In genomic region chr1:151611832-151612505, GRCh38 we compare ENCODE assay signal across 1 cellular context.
A peak's percentile ranks its signal among the peaks of the same experiment; 100 is the strongest.
TF ChIP-seq lines count a peak whose summit lies in the region.

Gene SNX27 (plus strand): TSS chr1:151612050. CDS start chr1:151612202, 152 bp downstream.

TF ChIP-seq in K562, 482 proteins besides CTCF, POLR2A, EP300 and RAD21 (continued from another document and continues in another):
- TF ChIP-seq, protein P1, sequence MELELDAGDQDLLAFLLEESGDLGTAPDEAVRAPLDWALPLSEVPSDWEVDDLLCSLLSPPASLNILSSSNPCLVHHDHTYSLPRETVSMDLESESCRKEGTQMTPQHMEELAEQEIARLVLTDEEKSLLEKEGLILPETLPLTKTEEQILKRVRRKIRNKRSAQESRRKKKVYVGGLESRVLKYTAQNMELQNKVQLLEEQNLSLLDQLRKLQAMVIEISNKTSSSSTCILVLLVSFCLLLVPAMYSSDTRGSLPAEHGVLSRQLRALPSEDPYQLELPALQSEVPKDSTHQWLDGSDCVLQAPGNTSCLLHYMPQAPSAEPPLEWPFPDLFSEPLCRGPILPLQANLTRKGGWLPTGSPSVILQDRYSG (tag; conservative IDR thresholded peaks at IDR 0.05; ENCODE audit: low read depth), result no peak
- no peak for TF ChIP-seq CBX3 (IDR thresholded peaks at IDR 0.05; ENCODE audit: borderline replicate concordance in 1 of 2, low read length in 2 of 2)
- TF ChIP-seq ZNF143 (CRISPR knock-in tag; IDR thresholded peaks at IDR 0.05), result peak; percentile 96
- peak; percentile 67; the same call in 1 of the 2 replicates for TF ChIP-seq ZNF431 (CRISPR knock-in tag; IDR thresholded peaks at IDR 0.05)
- TF ChIP-seq RUNX1 (IDR thresholded peaks at IDR 0.05; ENCODE audit: low read depth), result no peak
- TF ChIP-seq UBTF (IDR thresholded peaks at IDR 0.05; ENCODE audit: borderline replicate concordance in 1 of 2, low read depth in 2 of 2, low read length in 2 of 2), result 0 out of 4 replicates have a peak, but pooled peaks of 1 of the 2 experiments have one; percentile 22
- TF ChIP-seq TEAD1 (CRISPR knock-in tag; IDR thresholded peaks at IDR 0.05), result peak; percentile 11 to 59; a peak in 1 of 4 replicates
- TF ChIP-seq RBFOX2 (IDR thresholded peaks at IDR 0.05; ENCODE audit: low read depth, low read length), result peak; percentile 80
- peak; percentile 92 to 93 for TF ChIP-seq SIX5 (IDR thresholded peaks at IDR 0.05; ENCODE audit: borderline replicate concordance in 1 of 2, insufficient read depth in 1 of 2, low read depth in 1 of 2, low read length in 2 of 2)
- no peak for TF ChIP-seq ZNF140 (CRISPR knock-in tag; IDR thresholded peaks at IDR 0.05)
- peak; percentile 59; the same call in 1 of the 2 replicates for TF ChIP-seq NR2C2 (CRISPR knock-in tag; IDR thresholded peaks at IDR 0.05)
- TF ChIP-seq NR2C2 (tag; IDR thresholded peaks at IDR 0.05), result peak; percentile 98
- peak; percentile 75 for TF ChIP-seq KDM5B (IDR thresholded peaks at IDR 0.05; ENCODE audit: insufficient replicate concordance, low read depth, low read length)
- peak; percentile 87 for TF ChIP-seq NR2C1 (IDR thresholded peaks at IDR 0.05)
- TF ChIP-seq NR2C1 (tag; IDR thresholded peaks at IDR 0.05), result peak; percentile 96
- peak; percentile 29; the same call in 1 of the 2 replicates for TF ChIP-seq ESRRA (IDR thresholded peaks at IDR 0.05; ENCODE audit: borderline replicate concordance, low read depth)
- peak; percentile 74; the same call in 1 of the 2 replicates for TF ChIP-seq CTBP1 (IDR thresholded peaks at IDR 0.05; ENCODE audit: borderline replicate concordance)
- TF ChIP-seq, protein P2, sequence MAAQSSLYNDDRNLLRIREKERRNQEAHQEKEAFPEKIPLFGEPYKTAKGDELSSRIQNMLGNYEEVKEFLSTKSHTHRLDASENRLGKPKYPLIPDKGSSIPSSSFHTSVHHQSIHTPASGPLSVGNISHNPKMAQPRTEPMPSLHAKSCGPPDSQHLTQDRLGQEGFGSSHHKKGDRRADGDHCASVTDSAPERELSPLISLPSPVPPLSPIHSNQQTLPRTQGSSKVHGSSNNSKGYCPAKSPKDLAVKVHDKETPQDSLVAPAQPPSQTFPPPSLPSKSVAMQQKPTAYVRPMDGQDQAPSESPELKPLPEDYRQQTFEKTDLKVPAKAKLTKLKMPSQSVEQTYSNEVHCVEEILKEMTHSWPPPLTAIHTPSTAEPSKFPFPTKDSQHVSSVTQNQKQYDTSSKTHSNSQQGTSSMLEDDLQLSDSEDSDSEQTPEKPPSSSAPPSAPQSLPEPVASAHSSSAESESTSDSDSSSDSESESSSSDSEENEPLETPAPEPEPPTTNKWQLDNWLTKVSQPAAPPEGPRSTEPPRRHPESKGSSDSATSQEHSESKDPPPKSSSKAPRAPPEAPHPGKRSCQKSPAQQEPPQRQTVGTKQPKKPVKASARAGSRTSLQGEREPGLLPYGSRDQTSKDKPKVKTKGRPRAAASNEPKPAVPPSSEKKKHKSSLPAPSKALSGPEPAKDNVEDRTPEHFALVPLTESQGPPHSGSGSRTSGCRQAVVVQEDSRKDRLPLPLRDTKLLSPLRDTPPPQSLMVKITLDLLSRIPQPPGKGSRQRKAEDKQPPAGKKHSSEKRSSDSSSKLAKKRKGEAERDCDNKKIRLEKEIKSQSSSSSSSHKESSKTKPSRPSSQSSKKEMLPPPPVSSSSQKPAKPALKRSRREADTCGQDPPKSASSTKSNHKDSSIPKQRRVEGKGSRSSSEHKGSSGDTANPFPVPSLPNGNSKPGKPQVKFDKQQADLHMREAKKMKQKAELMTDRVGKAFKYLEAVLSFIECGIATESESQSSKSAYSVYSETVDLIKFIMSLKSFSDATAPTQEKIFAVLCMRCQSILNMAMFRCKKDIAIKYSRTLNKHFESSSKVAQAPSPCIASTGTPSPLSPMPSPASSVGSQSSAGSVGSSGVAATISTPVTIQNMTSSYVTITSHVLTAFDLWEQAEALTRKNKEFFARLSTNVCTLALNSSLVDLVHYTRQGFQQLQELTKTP (IDR thresholded peaks at IDR 0.05; ENCODE audit: low read depth in 1 of 2, partially characterized antibody in 2 of 2), result peak in 1 of 2 experiments; percentile 94
- peak; percentile 78; the same call in 1 of the 2 replicates for TF ChIP-seq ZNF282 (CRISPR knock-in tag; IDR thresholded peaks at IDR 0.05)
- peak; percentile 69 for TF ChIP-seq FIP1L1 (IDR thresholded peaks at IDR 0.05; ENCODE audit: low read depth, low read length, poor library complexity, severe bottlenecking)
- peak; percentile 81 for TF ChIP-seq ARID4B (CRISPR knock-in tag; IDR thresholded peaks at IDR 0.05)
- TF ChIP-seq ZMIZ1 (IDR thresholded peaks at IDR 0.05; ENCODE audit: low read depth in 2 of 2, low read length in 2 of 2), result 0 out of 4 replicates have a peak, but pooled peaks of 1 of the 2 experiments have one; percentile 7
- peak; percentile 42 for TF ChIP-seq TAF1 (IDR thresholded peaks at IDR 0.05; ENCODE audit: control insufficient read depth, extremely low read depth, insufficient read depth, low read length, severe bottlenecking)
- TF ChIP-seq TGIF2 (CRISPR knock-in tag; IDR thresholded peaks at IDR 0.05), result peak; percentile 74; the same call in 1 of the 2 replicates
- TF ChIP-seq ZNF583 (CRISPR knock-in tag; IDR thresholded peaks at IDR 0.05), result 0 out of 2 replicates have a peak, but pooled peaks have one; percentile 37
- peak; percentile 74 to 90 (median 88) for TF ChIP-seq YY1 (IDR thresholded peaks at IDR 0.05; ENCODE audit: borderline replicate concordance in 1 of 3, control insufficient read depth in 1 of 3, extremely low read depth in 1 of 3, insufficient read depth in 3 of 3, insufficient read length in 1 of 3, insufficient replicate concordance in 2 of 3, low read depth in 1 of 3, low read length in 2 of 3)
- TF ChIP-seq, protein P3, sequence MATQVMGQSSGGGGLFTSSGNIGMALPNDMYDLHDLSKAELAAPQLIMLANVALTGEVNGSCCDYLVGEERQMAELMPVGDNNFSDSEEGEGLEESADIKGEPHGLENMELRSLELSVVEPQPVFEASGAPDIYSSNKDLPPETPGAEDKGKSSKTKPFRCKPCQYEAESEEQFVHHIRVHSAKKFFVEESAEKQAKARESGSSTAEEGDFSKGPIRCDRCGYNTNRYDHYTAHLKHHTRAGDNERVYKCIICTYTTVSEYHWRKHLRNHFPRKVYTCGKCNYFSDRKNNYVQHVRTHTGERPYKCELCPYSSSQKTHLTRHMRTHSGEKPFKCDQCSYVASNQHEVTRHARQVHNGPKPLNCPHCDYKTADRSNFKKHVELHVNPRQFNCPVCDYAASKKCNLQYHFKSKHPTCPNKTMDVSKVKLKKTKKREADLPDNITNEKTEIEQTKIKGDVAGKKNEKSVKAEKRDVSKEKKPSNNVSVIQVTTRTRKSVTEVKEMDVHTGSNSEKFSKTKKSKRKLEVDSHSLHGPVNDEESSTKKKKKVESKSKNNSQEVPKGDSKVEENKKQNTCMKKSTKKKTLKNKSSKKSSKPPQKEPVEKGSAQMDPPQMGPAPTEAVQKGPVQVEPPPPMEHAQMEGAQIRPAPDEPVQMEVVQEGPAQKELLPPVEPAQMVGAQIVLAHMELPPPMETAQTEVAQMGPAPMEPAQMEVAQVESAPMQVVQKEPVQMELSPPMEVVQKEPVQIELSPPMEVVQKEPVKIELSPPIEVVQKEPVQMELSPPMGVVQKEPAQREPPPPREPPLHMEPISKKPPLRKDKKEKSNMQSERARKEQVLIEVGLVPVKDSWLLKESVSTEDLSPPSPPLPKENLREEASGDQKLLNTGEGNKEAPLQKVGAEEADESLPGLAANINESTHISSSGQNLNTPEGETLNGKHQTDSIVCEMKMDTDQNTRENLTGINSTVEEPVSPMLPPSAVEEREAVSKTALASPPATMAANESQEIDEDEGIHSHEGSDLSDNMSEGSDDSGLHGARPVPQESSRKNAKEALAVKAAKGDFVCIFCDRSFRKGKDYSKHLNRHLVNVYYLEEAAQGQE (CRISPR knock-in tag; IDR thresholded peaks at IDR 0.05; ENCODE audit: low read depth), result peak; percentile 59; the same call in 1 of the 2 replicates
- peak in 1 of 2 experiments; percentile 29; a peak in 1 of 4 replicates for TF ChIP-seq SIN3A (IDR thresholded peaks at IDR 0.05; ENCODE audit: borderline replicate concordance in 2 of 2, control insufficient read depth in 1 of 2, low read depth in 2 of 2, low read length in 2 of 2)
- TF ChIP-seq ZFX (CRISPR knock-in tag; IDR thresholded peaks at IDR 0.05), result peak; percentile 99
- peak in 1 of 2 experiments; percentile 93; a peak in 3 of 4 replicates for TF ChIP-seq MAZ (CRISPR knock-in tag; conservative IDR thresholded peaks at IDR 0.05 in 1 of 2, IDR thresholded peaks at IDR 0.05 in 1 of 2)
- TF ChIP-seq KAT7 (CRISPR knock-in tag; IDR thresholded peaks at IDR 0.05; ENCODE audit: borderline replicate concordance), result peak; percentile 90
- TF ChIP-seq IRF2 (CRISPR knock-in tag; IDR thresholded peaks at IDR 0.05), result 0 out of 2 replicates have a peak, but pooled peaks have one; percentile 59
